Comparison of ENCODE assay signal across 12 cellular contexts in the genomic region with DNA sequence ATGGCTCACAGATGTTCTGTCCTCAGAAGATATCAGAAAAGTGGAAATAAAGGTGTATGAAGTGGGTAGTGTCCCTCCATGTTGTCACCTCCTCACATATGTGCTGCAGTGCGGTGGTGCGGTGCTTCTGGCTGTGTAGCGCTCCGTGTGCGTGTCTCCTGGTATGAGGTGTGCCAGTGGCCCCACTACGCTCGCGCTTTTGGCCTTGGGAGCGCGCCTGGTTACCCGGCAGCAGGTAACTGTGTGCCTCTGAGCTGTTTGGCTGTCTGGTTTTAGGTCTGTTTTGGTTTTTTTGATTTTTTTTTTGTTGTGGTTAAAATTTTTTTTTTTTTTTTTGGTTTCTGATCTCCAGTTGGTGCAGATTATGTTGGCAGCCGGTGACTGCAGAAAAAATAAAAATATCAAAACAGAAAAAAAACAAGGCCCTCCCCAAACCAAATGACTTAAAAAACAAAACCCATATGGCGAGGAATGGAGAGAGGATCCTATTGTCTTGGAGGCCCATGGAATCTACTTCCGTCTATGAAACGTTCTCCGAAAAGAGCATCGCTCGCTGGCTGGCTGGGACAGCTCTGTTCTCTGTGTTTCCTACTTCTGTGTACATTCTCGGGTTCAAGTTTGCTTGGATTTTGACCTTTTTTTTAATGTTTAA. TPM values are rescaled to one million over a fixed set of nuclear protein-coding genes. Genes with fewer than 3 reads are reported as not detected.
DNase-seq lines count a peak whose midpoint lies in the region; ATAC-seq and TF ChIP-seq lines count a peak whose summit lies in the region.
"Had no signal": no experiment of that assay in that cellular context is flagged by ENCODE, and none has a peak within 500 bp of the region (broad histone marks: within the 10 kb centered on the region; RNA-seq: fewer than 3 reads in every experiment).

No MANE protein-coding gene starts in this region.

- H3K9ac ChIP-seq in mammary epithelial cell (ENCODE audit: insufficient read depth, low read length), result no peak overlapping the region

- H3K9me3 ChIP-seq in breast epithelium (no peaks in the 10 kb centered on the region), mammary epithelial cell (replicated peaks; ENCODE audit: insufficient read depth, low read length) (no peaks in the 10 kb centered on the region), hepatocyte (ENCODE audit: low read depth) (no peaks in the 10 kb centered on the region)
- no peaks in the 10 kb centered on the region for H3K9me3 ChIP-seq in effector memory CD4-positive, alpha-beta T cell (ENCODE audit: control insufficient read depth, low read length)

- peak overlapping the region; percentile 90 for H3K27ac Mint-ChIP-seq in activated CD8-positive, alpha-beta T cell treated with anti-CD3 and anti-CD28 coated beads, Interleukin-2, amount 10 ng/mL, durations not matched to agents 7 days and 5 days
- H3K27ac Mint-ChIP-seq in stimulated activated naive CD8-positive, alpha-beta T cell treated with anti-CD3 and anti-CD28 coated beads, Interleukin-15, amount 100 ng/mL, for 72 hours, result peak overlapping the region; percentile 82 to 87

- H3K4me2 ChIP-seq in mammary epithelial cell (ENCODE audit: insufficient read depth, low read depth, low read length) (no peak overlapping the region), hepatocyte (no peak overlapping the region)

- H3K36me3 Mint-ChIP-seq in activated CD8-positive, alpha-beta T cell treated with anti-CD3 and anti-CD28 coated beads, Interleukin-2, amount 10 ng/mL, durations not matched to agents 7 days and 5 days (ENCODE audit: low read depth), result peaks cover 91% of the 10 kb centered on the region

- H3K27ac ChIP-seq in breast epithelium (peak overlapping the region; percentile 58 to 91), mammary epithelial cell (ENCODE audit: insufficient read depth, low read depth, low read length) (no peak overlapping the region), hepatocyte (no peak overlapping the region)
- peak overlapping the region; percentile 61 for H3K27ac ChIP-seq in effector memory CD4-positive, alpha-beta T cell (ENCODE audit: insufficient read depth, low read length, poor library complexity, severe bottlenecking)

- intact Hi-C loops in breast epithelium (cut with DNase I; ENCODE audit: low total_unique reads) (no loop called here), mammary epithelial cell (cut with micrococcal nuclease) (loop anchor here (2.0 kb wide), 1 partner anchor 89 kb away; a partner anchor contains a TSS)

- H3K79me2 ChIP-seq in mammary epithelial cell (ENCODE audit: insufficient read depth, low read length) (peaks cover 70% of the 10 kb centered on the region), hepatocyte (peaks cover 74% of the 10 kb centered on the region)

- 97% methylated on average over 15 of the region's 19 CpGs for WGBS in mammary epithelial cell (ENCODE audit: low coverage, missing lambda C conversion rate)
- 96% methylated on average over 19 of the region's 19 CpGs for WGBS in hepatocyte (ENCODE audit: low lambda C conversion rate, missing lambda C conversion rate)

- CTCF ChIA-PET in mammary epithelial cell (lab: Charles Lee; ENCODE audit: low non-redundant PET), result no interaction called here
- CTCF ChIA-PET in activated CD8-positive, alpha-beta T cell treated with anti-CD3 and anti-CD28 coated beads, Interleukin-2, amount 10 ng/mL, durations not matched to agents 7 days and 5 days (lab: Charles Lee), result interaction anchor here (0.6 to 1.4 kb wide), 15 partner anchors 10 to 439 kb away, joined by 3 to 15 read pairs (median 4); a partner anchor contains a TSS

- ATAC-seq in activated CD8-positive, alpha-beta T cell treated with anti-CD3 and anti-CD28 coated beads, Interleukin-2, amount 10 ng/mL, durations not matched to agents 7 days and 5 days, result peak; percentile 46
- ATAC-seq in stimulated activated naive CD8-positive, alpha-beta T cell treated with anti-CD3 and anti-CD28 coated beads, Interleukin-15, amount 100 ng/mL, for 72 hours, result peak; percentile 6

- dilution Hi-C loops in mammary epithelial cell (cut with HindIII; ENCODE audit: low sequenced_read_pairs), result no loop called here

- peak overlapping the region; percentile 65 for H3K4me3 Mint-ChIP-seq in activated CD8-positive, alpha-beta T cell treated with anti-CD3 and anti-CD28 coated beads, Interleukin-2, amount 10 ng/mL, durations not matched to agents 7 days and 5 days
- peak overlapping the region; percentile 73 to 83 for H3K4me3 Mint-ChIP-seq in stimulated activated naive CD8-positive, alpha-beta T cell treated with anti-CD3 and anti-CD28 coated beads, Interleukin-15, amount 100 ng/mL, for 72 hours

- H3K9me3 Mint-ChIP-seq in activated CD8-positive, alpha-beta T cell treated with anti-CD3 and anti-CD28 coated beads, Interleukin-2, amount 10 ng/mL, durations not matched to agents 7 days and 5 days (ENCODE audit: insufficient read depth), result no peaks in the 10 kb centered on the region
- no peaks in the 10 kb centered on the region for H3K9me3 Mint-ChIP-seq in stimulated activated naive CD8-positive, alpha-beta T cell treated with anti-CD3 and anti-CD28 coated beads, Interleukin-15, amount 100 ng/mL, for 72 hours

- H3K4me3 ChIP-seq in breast epithelium (no peak overlapping the region), mammary epithelial cell (replicated peaks in 1 of 3; ENCODE audit: insufficient read depth in 1 of 3, low read depth in 2 of 3, low read length in 3 of 3) (no peak overlapping the region), hepatocyte (no peak overlapping the region)
- H3K4me3 ChIP-seq in effector memory CD4-positive, alpha-beta T cell (ENCODE audit: insufficient read depth, low read depth, low read length, poor library complexity, severe bottlenecking), result no peak overlapping the region
- H3K4me3 ChIP-seq: coronary artery had no signal

- H3K4me1 ChIP-seq in breast epithelium (peaks cover 5 to 11% of the 10 kb centered on the region in 2 donors), mammary epithelial cell (ENCODE audit: insufficient read depth, low read length) (peaks cover 42% of the 10 kb centered on the region), hepatocyte (ENCODE audit: insufficient read depth) (peaks cover 28% of the 10 kb centered on the region)
- H3K4me1 ChIP-seq in effector memory CD4-positive, alpha-beta T cell (ENCODE audit: control insufficient read depth, insufficient read depth, low read length, poor library complexity, severe bottlenecking), result peaks cover 43% of the 10 kb centered on the region

- in situ Hi-C loops in mammary epithelial cell (cut with MboI; ENCODE audit: low sequenced_read_pairs in 2 of 2), result loop anchor here (10.0 to 25.0 kb wide), 2 partner anchors 105 to 197 kb away; a partner anchor contains a TSS

- POLR2A ChIA-PET in activated CD8-positive, alpha-beta T cell treated with anti-CD3 and anti-CD28 coated beads, Interleukin-2, amount 10 ng/mL, durations not matched to agents 7 days and 5 days (lab: Charles Lee), result interaction anchor here (0.6 to 1.6 kb wide), 10 partner anchors 8 to 195 kb away, joined by 3 to 13 read pairs (median 5); a partner anchor contains a TSS

- TF ChIP-seq POLR2A in breast epithelium (IDR thresholded peaks at IDR 0.05), result no peak

- no TSS peak for BruUV-seq in mammary epithelial cell (replicated peaks; lab: Mats Ljungman, UMichigan)

- no peak for TF ChIP-seq CTCF in breast epithelium (IDR thresholded peaks at IDR 0.05)
- TF ChIP-seq CTCF in mammary epithelial cell (conservative IDR thresholded peaks at IDR 0.05 in 1 of 2, IDR thresholded peaks at IDR 0.05 in 1 of 2; ENCODE audit: extremely low read depth in 1 of 2, insufficient read depth in 1 of 2, low read depth in 1 of 2, low read length in 2 of 2), result no peak
- no peak for TF ChIP-seq CTCF in hepatocyte (IDR thresholded peaks at IDR 0.05; ENCODE audit: poor library complexity)

- peaks cover 76% of the 10 kb centered on the region for H3K4me1 Mint-ChIP-seq in activated CD8-positive, alpha-beta T cell treated with anti-CD3 and anti-CD28 coated beads, Interleukin-2, amount 10 ng/mL, durations not matched to agents 7 days and 5 days (ENCODE audit: low read depth)
- peaks cover 86% of the 10 kb centered on the region for H3K4me1 Mint-ChIP-seq in stimulated activated naive CD8-positive, alpha-beta T cell treated with anti-CD3 and anti-CD28 coated beads, Interleukin-15, amount 100 ng/mL, for 72 hours

- H4K20me1 ChIP-seq in mammary epithelial cell (ENCODE audit: insufficient read depth, low read length) (peaks cover 5% of the 10 kb centered on the region), hepatocyte (ENCODE audit: insufficient read depth, poor library complexity, severe bottlenecking) (peaks cover 71% of the 10 kb centered on the region)

- DNase-seq in breast epithelium (ENCODE audit: low spot score in 2 of 2) (no peak), mammary epithelial cell (no peak), NCI-H510A treated with DMSO at 0.1 percent for 48 hours (lab: John Stamatoyannopoulos, UW) (no peak), hepatocyte (ENCODE audit: low spot score) (no peak)
- peak; percentile 53 for DNase-seq in activated CD8-positive, alpha-beta T cell treated with anti-CD3 and anti-CD28 coated beads, Interleukin-2, amount 10 ng/mL, durations not matched to agents 7 days and 5 days
- peak; percentile 53 to 64 (median 63) for DNase-seq in effector memory CD4-positive, alpha-beta T cell
- no peak for DNase-seq in stimulated activated naive CD8-positive, alpha-beta T cell treated with anti-CD3 and anti-CD28 coated beads, Interleukin-15, amount 100 ng/mL, for 72 hours
- no peak for DNase-seq in NK-92 treated with Interleukin-12 subunit alpha and Interleukin-12 subunit beta, amount 100 ng/mL, for 24 hours (lab: John Stamatoyannopoulos, UW)
- DNase-seq: head of caudate nucleus, NCI-H1048, OCI-M1 had no signal

- H3K9me2 ChIP-seq in hepatocyte (replicated peaks; ENCODE audit: insufficient read depth), result no peaks in the 10 kb centered on the region

- no peak overlapping the region for H2AFZ ChIP-seq in mammary epithelial cell (ENCODE audit: low read depth, low read length)
- no peak overlapping the region for H2AFZ ChIP-seq in hepatocyte

- H3K36me3 ChIP-seq in breast epithelium (peaks cover 29% of the 10 kb centered on the region), mammary epithelial cell (ENCODE audit: insufficient read depth, low read length) (peaks cover 66% of the 10 kb centered on the region), hepatocyte (replicated peaks; ENCODE audit: insufficient read depth, low read depth) (peaks cover 19% of the 10 kb centered on the region)
- H3K36me3 ChIP-seq in effector memory CD4-positive, alpha-beta T cell (ENCODE audit: control insufficient read depth, insufficient read depth, low read length), result peaks cover 88% of the 10 kb centered on the region

- H3K27me3 Mint-ChIP-seq in activated CD8-positive, alpha-beta T cell treated with anti-CD3 and anti-CD28 coated beads, Interleukin-2, amount 10 ng/mL, durations not matched to agents 7 days and 5 days (ENCODE audit: low read depth), result no peaks in the 10 kb centered on the region
- no peaks in the 10 kb centered on the region for H3K27me3 Mint-ChIP-seq in stimulated activated naive CD8-positive, alpha-beta T cell treated with anti-CD3 and anti-CD28 coated beads, Interleukin-15, amount 100 ng/mL, for 72 hours

- H3K27me3 ChIP-seq in breast epithelium (no peaks in the 10 kb centered on the region), mammary epithelial cell (ENCODE audit: insufficient read depth, low read length) (no peaks in the 10 kb centered on the region), hepatocyte (no peaks in the 10 kb centered on the region)
- H3K27me3 ChIP-seq in effector memory CD4-positive, alpha-beta T cell (replicated peaks; ENCODE audit: control insufficient read depth, insufficient read depth, low read length, poor library complexity, severe bottlenecking), result no peaks in the 10 kb centered on the region

RNA-seq across cellular contexts. Expression of a gene that starts 7.9 kb away (rescaled TPM):
- total RNA-seq in breast epithelium, result 100 to 1,000 TPM; 164 to 193 (median 168) TPM
- total RNA-seq in mammary epithelial cell, result 100 to 1,000 TPM; 200 to 391 TPM
- polyA plus RNA-seq in mammary epithelial cell, result 242 TPM
- polyA minus RNA-seq in mammary epithelial cell, result 784 TPM
- total RNA-seq in activated CD8-positive, alpha-beta T cell treated with anti-CD3 and anti-CD28 coated beads, Interleukin-2, amount 10 ng/mL, durations not matched to agents 7 days and 5 days, result 100 to 1,000 TPM; 509 to 553 TPM
- total RNA-seq in hepatocyte, result 154 and 209 TPM in 2 replicates
- 169 and 184 TPM in 2 replicates for polyA plus RNA-seq in hepatocyte

RNA-seq across cellular contexts. Expression of a gene that starts 10.3 kb away (rescaled TPM):
- total RNA-seq in breast epithelium (100 to 1,000 TPM in 1 of 3 donors, 10 to 100 TPM in 2; 85.8 to 113 (median 93.8) TPM), mammary epithelial cell (10 to 100 TPM; 66.0 to 75.9 TPM), hepatocyte (125 and 133 TPM in 2 replicates)
- polyA plus RNA-seq in mammary epithelial cell (74.5 TPM), hepatocyte (272 and 284 TPM in 2 replicates)
- 85.9 TPM for polyA minus RNA-seq in mammary epithelial cell
- 100 to 1,000 TPM; 170 to 175 TPM for total RNA-seq in activated CD8-positive, alpha-beta T cell treated with anti-CD3 and anti-CD28 coated beads, Interleukin-2, amount 10 ng/mL, durations not matched to agents 7 days and 5 days

RNA-seq across cellular contexts. Expression of a gene that starts 29.2 kb away (rescaled TPM):
- total RNA-seq in breast epithelium (10 to 100 TPM in 1 of 3 donors, under 1 TPM in 2; 0.80 to 16.4 (median 0.88) TPM), mammary epithelial cell (under 1 TPM in 1 of 2 donors, not detected in 1; 0.47 TPM), hepatocyte (147 and 148 TPM in 2 replicates)
- polyA plus RNA-seq in mammary epithelial cell (0.20 TPM), hepatocyte (181 and 199 TPM in 2 replicates)
- polyA minus RNA-seq in mammary epithelial cell, result not detected
- total RNA-seq in activated CD8-positive, alpha-beta T cell treated with anti-CD3 and anti-CD28 coated beads, Interleukin-2, amount 10 ng/mL, durations not matched to agents 7 days and 5 days, result 1 to 10 TPM; 1.6 to 1.8 TPM

RNA-seq across cellular contexts. Expression of a gene that starts 36.2 kb away (rescaled TPM):
- total RNA-seq in breast epithelium, result 10 to 100 TPM in 2 of 3 donors, 1 to 10 TPM in 1; 4.5 to 13.0 (median 12.8) TPM
- 1 to 10 TPM; 5.7 to 9.2 TPM for total RNA-seq in mammary epithelial cell
- 2.4 TPM for polyA plus RNA-seq in mammary epithelial cell
- 1.3 TPM for polyA minus RNA-seq in mammary epithelial cell
- 10 to 100 TPM; 58.9 to 63.5 TPM for total RNA-seq in activated CD8-positive, alpha-beta T cell treated with anti-CD3 and anti-CD28 coated beads, Interleukin-2, amount 10 ng/mL, durations not matched to agents 7 days and 5 days
- 3.9 and 5.6 TPM in 2 replicates for total RNA-seq in hepatocyte
- polyA plus RNA-seq in hepatocyte, result 4.6 and 7.7 TPM in 2 replicates

RNA-seq across cellular contexts. Expression of a gene that starts 52.9 kb away (rescaled TPM):
- total RNA-seq in breast epithelium, result 10 to 100 TPM in 1 of 3 donors, 1 to 10 TPM in 1, not detected in 1; 5.9 to 23.6 TPM
- total RNA-seq in mammary epithelial cell, result 100 to 1,000 TPM in 1 of 2 donors, under 1 TPM in 1; 0.73 to 210 TPM
- 688 TPM for polyA plus RNA-seq in mammary epithelial cell
- polyA minus RNA-seq in mammary epithelial cell, result 2.2 TPM
- not detected for total RNA-seq in activated CD8-positive, alpha-beta T cell treated with anti-CD3 and anti-CD28 coated beads, Interleukin-2, amount 10 ng/mL, durations not matched to agents 7 days and 5 days
- total RNA-seq in hepatocyte, result 0.64 TPM in 1 of 2 replicates, not detected in the other
- 0.72 TPM in 1 of 2 replicates, not detected in the other for polyA plus RNA-seq in hepatocyte

Comparison
In these comparisons a context has a peak if more than half of its experiments do, and no peak if none do; other contexts are left out.
1. H3K27ac ChIP-seq: peak in breast epithelium (2 of 2) and effector memory CD4-positive, alpha-beta T cell (single experiment); none in mammary epithelial cell (single experiment) and hepatocyte (single experiment).
2. DNase-seq: peak in activated CD8-positive, alpha-beta T cell treated with anti-CD3 and anti-CD28 coated beads, Interleukin-2, amount 10 ng/mL, durations not matched to agents 7 days and 5 days (single experiment) and effector memory CD4-positive, alpha-beta T cell (3 of 3); none in breast epithelium (0 of 2), mammary epithelial cell (single experiment), stimulated activated naive CD8-positive, alpha-beta T cell treated with anti-CD3 and anti-CD28 coated beads, Interleukin-15, amount 100 ng/mL, for 72 hours (0 of 2), NCI-H510A treated with DMSO at 0.1 percent for 48 hours (single experiment), hepatocyte (single experiment) and NK-92 treated with Interleukin-12 subunit alpha and Interleukin-12 subunit beta, amount 100 ng/mL, for 24 hours (single experiment).